In the genomic region with DNA sequence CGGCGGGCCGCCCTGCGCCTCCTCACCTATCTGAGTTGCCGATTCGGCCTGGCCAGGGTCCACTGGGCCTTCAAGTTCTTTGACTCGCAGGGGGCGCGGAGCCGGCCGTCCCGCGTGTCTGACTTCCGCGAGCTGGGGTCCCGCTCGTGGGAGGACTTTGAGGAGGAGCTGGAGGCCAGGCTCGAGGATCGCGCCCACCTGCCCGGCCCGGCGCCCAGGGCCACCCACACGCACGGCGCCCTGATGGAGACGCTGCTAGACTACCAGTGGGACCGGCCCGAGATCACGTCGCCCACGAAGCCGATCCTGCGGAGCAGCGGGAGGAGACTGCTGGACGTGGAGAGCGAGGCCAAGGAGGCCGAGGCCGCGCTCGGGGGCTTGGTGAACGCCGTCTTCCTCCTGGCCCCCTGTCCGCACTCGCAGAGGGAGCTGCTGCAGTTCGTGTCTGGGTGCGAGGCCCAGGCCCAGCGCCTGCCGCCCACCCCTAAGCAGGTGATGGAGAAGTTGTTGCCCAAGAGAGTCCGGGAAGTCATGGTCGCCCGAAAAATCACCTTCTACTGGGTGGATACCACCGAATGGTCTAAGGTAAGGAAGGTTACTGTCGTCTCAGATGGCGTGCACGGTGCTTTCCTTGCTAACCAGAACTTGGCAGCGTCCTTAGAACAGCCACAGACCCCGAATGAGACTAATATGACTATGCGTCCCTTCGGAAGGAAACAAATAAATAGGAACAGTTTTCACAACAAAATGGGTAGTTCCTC, we compare ENCODE assay signal across 8 cellular contexts. TPM values are rescaled to one million over a fixed set of nuclear protein-coding genes. Genes with fewer than 3 reads are reported as not detected.
DNase-seq lines count a peak whose midpoint lies in the region; ATAC-seq and TF ChIP-seq lines count a peak whose summit lies in the region.

No MANE protein-coding gene starts in this region.

- WGBS in esophagus squamous epithelium, 2 donors, result 2 to 3% methylated on average over 11 to 14 of the region's 60 CpGs

- H3K36me3 ChIP-seq in esophagus squamous epithelium, result no peaks in the 10 kb centered on the region

- peak overlapping the region in 3 of 4 donors; percentile 72 to 79 (median 77) for H3K27ac ChIP-seq in esophagus squamous epithelium

- no peak for TF ChIP-seq CTCF in AG10803 (conservative IDR thresholded peaks at IDR 0.05; ENCODE audit: low read length)
- TF ChIP-seq CTCF in esophagus squamous epithelium (IDR thresholded peaks at IDR 0.05), result no peak
- no peak for TF ChIP-seq CTCF in omental fat pad (IDR thresholded peaks at IDR 0.05)
- no peak for TF ChIP-seq CTCF in GM13977 (IDR thresholded peaks at IDR 0.05; ENCODE audit: extremely low read depth, insufficient read depth, missing control alignments)

- H3K4me3 ChIP-seq in AG10803 (ENCODE audit: low read length) (peak overlapping the region; percentile 75), esophagus squamous epithelium (peak overlapping the region; percentile 72 to 94 (median 87))

- peaks cover 15% of the 10 kb centered on the region for H3K4me1 Mint-ChIP-seq in T-helper 17 cell

- H3K4me3 Mint-ChIP-seq in T-helper 17 cell, result peak overlapping the region; percentile 92

- H3K9me3 ChIP-seq in T-helper 17 cell (ENCODE audit: control insufficient read depth, low read length, poor library complexity, severe bottlenecking), result no peaks in the 10 kb centered on the region
- H3K9me3 ChIP-seq in esophagus squamous epithelium, result no peaks in the 10 kb centered on the region

- in situ Hi-C loops in GM13977 (cut with MboI; ENCODE audit: low pct_unique_long_range_greater_than_20kb, low sequenced_read_pairs, unreplicated experiment), result no loop called here

- peaks cover 2% of the 10 kb centered on the region for H3K36me3 Mint-ChIP-seq in T-helper 17 cell (ENCODE audit: low read depth)

- intact Hi-C loops in esophagus squamous epithelium (cut with DNase I), result no loop called here

- peaks cover 0 to 31% (median 8%) of the 10 kb centered on the region in 3 donors for H3K4me1 ChIP-seq in esophagus squamous epithelium

- peaks cover 14% of the 10 kb centered on the region for H3K27me3 Mint-ChIP-seq in T-helper 17 cell

- ATAC-seq in GM18858 (IDR thresholded peaks at IDR 0.05; ENCODE audit: unreplicated experiment) (peak; percentile 10), HG03135 (IDR thresholded peaks at IDR 0.05; ENCODE audit: unreplicated experiment) (peak; percentile 32), T-helper 17 cell (no peak), omental fat pad (ENCODE audit: low FRiP score) (peak; percentile 34)

- DNase-seq in AG10803 (ENCODE audit: low read depth), result no peak
- DNase-seq in T-helper 17 cell, result peak in 1 of 3 donors; percentile 6
- DNase-seq in esophagus squamous epithelium (lab: John Stamatoyannopoulos, UW), result no peak
- DNase-seq in omental fat pad (ENCODE audit: low spot score), result no peak
- DNase-seq in kidney glomerular epithelial cell (lab: John Stamatoyannopoulos, UW), result no peak
- no peak for DNase-seq in GM13977 (ENCODE audit: low spot score)

- H3K27me3 ChIP-seq in esophagus squamous epithelium, result no peaks in the 10 kb centered on the region

- H3K27ac Mint-ChIP-seq in T-helper 17 cell, result peak overlapping the region; percentile 79

- TF ChIP-seq POLR2A in esophagus squamous epithelium (IDR thresholded peaks at IDR 0.05), result no peak

RNA-seq across cellular contexts. Expression of a gene that starts 0.6 kb away (rescaled TPM):
- total RNA-seq in T-helper 17 cell, result under 1 TPM; 0.21 to 0.22 TPM
- total RNA-seq in esophagus squamous epithelium, result 10 to 100 TPM in 2 of 4 donors, 1 to 10 TPM in 2; 8.4 to 33.7 (median 10.1) TPM
- under 1 TPM in 3 of 4 donors, not detected in 1; 0.09 to 0.79 (median 0.36) TPM for total RNA-seq in omental fat pad

Comparison
In these comparisons a context has a peak if more than half of its experiments do, and no peak if none do; other contexts are left out.
1. RNA of a gene that starts 0.6 kb away (total RNA-seq): 8.4 to 33.7 TPM in esophagus squamous epithelium; 0.09 to 0.79 TPM in omental fat pad and 0.21 to 0.22 TPM in T-helper 17 cell; every median in the first group is over 4 times any median in the second.